ENCODE assay signal across 15 cellular contexts in genomic region chr3:169144691-169145090, GRCh38.
DNase-seq lines count a peak whose midpoint lies in the region; TF ChIP-seq lines count a peak whose summit lies in the region.
"Had no signal": no experiment of that assay in that cellular context is flagged by ENCODE, and none has a peak within 500 bp of the region (broad histone marks: within the 10 kb centered on the region; RNA-seq: fewer than 3 reads in every experiment).

No MANE protein-coding gene starts in this region.

- H3K9ac ChIP-seq in neural progenitor cell, result no peak overlapping the region

- H3K4me3 Mint-ChIP-seq in neural progenitor cell, result peak overlapping the region; percentile 89

- peaks cover 75% of the 10 kb centered on the region for H3K27me3 ChIP-seq in neural progenitor cell

- no peaks in the 10 kb centered on the region for H3K9me3 Mint-ChIP-seq in neural progenitor cell

- peak overlapping the region; percentile 90 for H3K4me3 ChIP-seq in WI38 (ENCODE audit: low read depth, low read length)
- H3K4me3 ChIP-seq in neural progenitor cell, result no peak overlapping the region
- H3K4me3 ChIP-seq: mucosa of descending colon had no signal

- H3K4me1 ChIP-seq in neural progenitor cell, result peaks cover 26% of the 10 kb centered on the region
- H3K4me1 ChIP-seq: vagina had no signal

- peaks cover 16% of the 10 kb centered on the region for H4K20me1 ChIP-seq in neural progenitor cell (ENCODE audit: low read depth)

- no peak overlapping the region for H3K4me2 ChIP-seq in neural progenitor cell

- peaks cover 3% of the 10 kb centered on the region for H3K27me3 Mint-ChIP-seq in neural progenitor cell (ENCODE audit: insufficient read depth, low read depth)

- no peak overlapping the region for H3K27ac ChIP-seq in neural progenitor cell

- no peak overlapping the region for H3K27ac Mint-ChIP-seq in neural progenitor cell

- TF ChIP-seq POLR2A in erythroblast (IDR thresholded peaks at IDR 0.05; ENCODE audit: low read length), result no peak

- DNase-seq in ELR (ENCODE audit: low read depth) (peak; percentile 25), erythroblast (lab: John Stamatoyannopoulos, UW) (peak; percentile 12 to 13), neural progenitor cell (ENCODE audit: low spot score) (no peak), NCI-H748 (lab: John Stamatoyannopoulos, UW; ENCODE audit: unreplicated experiment) (no peak), activated gamma-delta T cell treated with Interleukin-2 at 50 U/mL for 16 hours (no peak), germinal center (ENCODE audit: low spot score) (no peak)
- DNase-seq in stimulated activated CD4-positive, alpha-beta T cell treated with anti-CD3 and anti-CD28 coated beads, Interleukin-12 subunit alpha, Interleukin-12 subunit beta, amount 100 ng/mL, for 4 hours, result no peak
- DNase-seq: activated naive CD4-positive, alpha-beta T cell treated with anti-CD3 and anti-CD28 coated beads, Interleukin-2, amount 50 U/mL, for 16 hours; DMS79 treated with DMSO at 0.1 percent for 48 hours; hypothalamus; mucosa of descending colon; NCI-H510A treated with DMSO at 0.1 percent for 48 hours; T1000 had no signal

- peaks cover 40% of the 10 kb centered on the region for H3F3A ChIP-seq in neural progenitor cell (ENCODE audit: low read depth)

- H2AFZ ChIP-seq in neural progenitor cell (replicated peaks), result no peak overlapping the region

- TF ChIP-seq CTCF in WI38 (IDR thresholded peaks at IDR 0.05; ENCODE audit: low read depth, low read length) (no peak), neural progenitor cell (IDR thresholded peaks at IDR 0.05) (no peak)

- peaks cover 46% of the 10 kb centered on the region for H3K4me1 Mint-ChIP-seq in neural progenitor cell

- no peaks in the 10 kb centered on the region for H3K79me2 ChIP-seq in neural progenitor cell (ENCODE audit: low read depth)

- no peaks in the 10 kb centered on the region for H3K36me3 Mint-ChIP-seq in neural progenitor cell

- H3K36me3 ChIP-seq in neural progenitor cell, result no peaks in the 10 kb centered on the region
- H3K36me3 ChIP-seq: vagina had no signal

- H3K9me3 ChIP-seq in neural progenitor cell (ENCODE audit: low read depth), result no peaks in the 10 kb centered on the region
- H3K9me3 ChIP-seq: mucosa of descending colon, vagina had no signal

Comparison
In these comparisons a context has a peak if more than half of its experiments do, and no peak if none do; other contexts are left out.
1. DNase-seq: peak in ELR (single experiment) and erythroblast (2 of 2); none in neural progenitor cell (single experiment), NCI-H748 (single experiment), activated gamma-delta T cell treated with Interleukin-2 at 50 U/mL for 16 hours (single experiment), stimulated activated CD4-positive, alpha-beta T cell treated with anti-CD3 and anti-CD28 coated beads, Interleukin-12 subunit alpha, Interleukin-12 subunit beta, amount 100 ng/mL, for 4 hours (single experiment) and germinal center (single experiment).